ENCODE assay signal across 8 cellular contexts in the genomic region with DNA sequence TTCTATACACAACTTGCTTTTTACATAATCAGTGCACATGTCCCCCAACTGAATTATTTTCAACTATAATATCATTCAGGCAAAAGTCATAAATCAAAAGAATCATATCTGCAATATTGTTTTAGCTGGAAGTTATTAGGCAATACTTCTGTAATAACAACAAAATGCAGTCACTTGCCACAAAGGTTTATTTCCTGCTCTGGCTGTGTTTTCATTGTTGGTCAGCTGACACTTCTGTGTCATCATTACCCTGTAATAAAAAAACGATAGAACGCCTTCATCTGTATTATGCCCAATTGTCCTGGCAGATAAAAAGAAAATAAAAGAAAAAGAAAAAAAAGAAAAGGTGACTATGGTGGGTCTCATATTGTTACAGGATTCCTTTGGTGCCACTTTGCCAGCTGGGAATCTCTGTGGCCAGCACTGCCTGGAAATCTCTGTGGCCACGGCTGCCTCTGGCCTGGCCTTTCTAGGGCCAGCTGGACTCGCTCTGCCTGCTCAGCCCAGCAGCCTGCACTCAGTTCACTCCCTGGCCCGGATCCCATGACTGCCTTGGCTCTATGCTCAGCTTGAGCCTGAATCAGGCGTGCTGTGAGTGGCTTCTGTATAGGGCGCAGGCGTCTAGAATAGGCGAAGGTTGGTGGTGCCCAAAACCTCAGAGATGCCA.
DNase-seq lines count a peak whose midpoint lies in the region; ATAC-seq and TF ChIP-seq lines count a peak whose summit lies in the region.

No MANE protein-coding gene starts in this region.

- TF ChIP-seq EP300 in sigmoid colon (IDR thresholded peaks at IDR 0.05): no peak

- H3K36me3 ChIP-seq in adrenal gland (replicated peaks in 1 of 2) (no peaks in the 10 kb centered on the region), sigmoid colon (no peaks in the 10 kb centered on the region)

- H3K27me3 ChIP-seq in adrenal gland (no peaks in the 10 kb centered on the region), foreskin keratinocyte (no peaks in the 10 kb centered on the region), sigmoid colon (no peaks in the 10 kb centered on the region)

- H3K4me3 ChIP-seq in adrenal gland (no peak overlapping the region), sigmoid colon (no peak overlapping the region)

- ATAC-seq in foreskin keratinocyte (peak; percentile 26), HG03378 (IDR thresholded peaks at IDR 0.05; ENCODE audit: unreplicated experiment) (no peak)

- H3K27ac ChIP-seq in adrenal gland (no peak overlapping the region), foreskin keratinocyte (no peak overlapping the region), sigmoid colon (peak overlapping the region in 1 of 4 donors; percentile 34)

- H3K9me3 ChIP-seq in adrenal gland (replicated peaks in 1 of 3): no peaks in the 10 kb centered on the region
- no peaks in the 10 kb centered on the region for H3K9me3 ChIP-seq in sigmoid colon

- 68 to 73% (median 71%) methylated on average over 9 of the region's 9 CpGs for WGBS in adrenal gland, 4 donors
- WGBS in sigmoid colon, 2 donors: 82 to 87% methylated on average over 9 of the region's 9 CpGs

- no peak for TF ChIP-seq CTCF in adrenal gland (IDR thresholded peaks at IDR 0.05)
- no peak for TF ChIP-seq CTCF in foreskin keratinocyte (conservative IDR thresholded peaks at IDR 0.05)
- TF ChIP-seq CTCF in sigmoid colon (IDR thresholded peaks at IDR 0.05): no peak

- H3K4me1 ChIP-seq in adrenal gland (replicated peaks in 1 of 2) (no peaks in the 10 kb centered on the region), foreskin keratinocyte (peaks cover 4% of the 10 kb centered on the region), sigmoid colon (no peaks in the 10 kb centered on the region)

- DNase-seq in GM04503 (ENCODE audit: low read depth) (peak; percentile 14), adrenal gland (peak; percentile 22 to 73 (median 40)), foreskin keratinocyte (peak in 1 of 2 donors; percentile 62), sigmoid colon (peak; percentile 89), NCI-H1105 treated with DMSO at 0.1 percent for 48 hours (lab: John Stamatoyannopoulos, UW) (no peak), OCI-M1 (lab: John Stamatoyannopoulos, UW) (no peak), NCI-H2107 treated with DMSO at 0.1 percent for 48 hours (lab: John Stamatoyannopoulos, UW; ENCODE audit: unreplicated experiment) (no peak)

- intact Hi-C loops in adrenal gland (cut with DNase I) (no loop called here), sigmoid colon (cut with DNase I) (no loop called here)

- TF ChIP-seq POLR2A in adrenal gland (IDR thresholded peaks at IDR 0.05): no peak
- no peak for TF ChIP-seq POLR2A in sigmoid colon (IDR thresholded peaks at IDR 0.05)

Comparison
In these comparisons a context has a peak if more than half of its experiments do, and no peak if none do; other contexts are left out.
1. DNase-seq: peak in GM04503 (single experiment), adrenal gland (7 of 7) and sigmoid colon (single experiment); none in NCI-H1105 treated with DMSO at 0.1 percent for 48 hours (single experiment), OCI-M1 (single experiment) and NCI-H2107 treated with DMSO at 0.1 percent for 48 hours (single experiment).